In genomic region chr16:73434621-73435020, GRCh38 we compare ENCODE assay signal across 20 cellular contexts.
"Had no signal": no experiment of that assay in that cellular context is flagged by ENCODE, and none has a peak within 500 bp of the region (broad histone marks: within the 10 kb centered on the region; RNA-seq: fewer than 3 reads in every experiment).

No MANE protein-coding gene starts in this region.

- ATAC-seq: left lobe of liver; natural killer cell; pancreas; sciatic nerve; stimulated activated effector memory CD8-positive, alpha-beta T cell treated with anti-CD3 and anti-CD28 coated beads, Interleukin-12 subunit alpha, Interleukin-12 subunit beta, amount 100 ng/mL, for 72 hours had no signal

- H3K4me3 ChIP-seq: dorsolateral prefrontal cortex, lung, pancreas, right atrium auricular region, smooth muscle cell, stomach, tibial artery had no signal

- DNase-seq: cortex of kidney; dorsolateral prefrontal cortex; effector CD4-positive, alpha-beta T cell; hypothalamus; immature natural killer cell; natural killer cell; pancreas; stimulated activated CD4-positive, alpha-beta T cell treated with anti-CD3 and anti-CD28 coated beads, Interleukin-12 subunit alpha, Interleukin-12 subunit beta, amount 100 ng/mL, for 4 hours; stimulated activated CD4-positive, alpha-beta T cell treated with anti-CD3 and anti-CD28 coated beads, Interleukin-1b, Interleukin-23, amount 100 ng/mL, for 48 hours; stimulated activated CD4-positive, alpha-beta T cell treated with anti-CD3 and anti-CD28 coated beads, Interleukin-4, amount 100 ng/mL, for 24 hours; stimulated activated naive CD4-positive, alpha-beta T cell treated with Interleukin-2 at 50 U/mL for 16 hours; stomach; tibial artery had no signal

- H3K27ac ChIP-seq: dorsolateral prefrontal cortex, neutrophil, pancreas, right atrium auricular region, stomach, tibial artery had no signal
